ENCODE assay signal across 21 cellular contexts in genomic region chr11:67025750-67026149, GRCh38. TPM values are rescaled to one million over a fixed set of nuclear protein-coding genes. Genes with fewer than 3 reads are reported as not detected.
DNase-seq lines count a peak whose midpoint lies in the region; ATAC-seq and TF ChIP-seq lines count a peak whose summit lies in the region.
"Had no signal": no experiment of that assay in that cellular context is flagged by ENCODE, and none has a peak within 500 bp of the region (broad histone marks: within the 10 kb centered on the region; RNA-seq: fewer than 3 reads in every experiment).

No MANE protein-coding gene starts in this region.

- BruUV-seq in mammary epithelial cell (replicated peaks; lab: Mats Ljungman, UMichigan) = no TSS peak

- H3K27ac ChIP-seq in breast epithelium (peak overlapping the region; percentile 88 to 90), mammary epithelial cell (ENCODE audit: insufficient read depth, low read depth, low read length) (no peak overlapping the region), RWPE1 (peak overlapping the region; percentile 33; the same call in 1 of the 2 replicates), osteoblast (ENCODE audit: low read depth, low read length) (no peak overlapping the region), left lung (no peak overlapping the region)
- H3K27ac ChIP-seq: 22Rv1; BLaER1 treated with 17β-estradiol and CSF1 and Interleukin-3, amounts not matched to agents 10 nM and 100 nM had no signal

- H3K4me1 ChIP-seq in breast epithelium (peaks cover 4 to 11% of the 10 kb centered on the region in 2 donors), mammary epithelial cell (ENCODE audit: insufficient read depth, low read length) (peaks cover 51% of the 10 kb centered on the region), osteoblast (ENCODE audit: insufficient read depth, low read length) (peaks cover 26% of the 10 kb centered on the region), left lung (peaks cover 12 to 21% of the 10 kb centered on the region in 2 donors)

- H2AFZ ChIP-seq in mammary epithelial cell (ENCODE audit: low read depth, low read length) = no peak overlapping the region
- no peak overlapping the region for H2AFZ ChIP-seq in osteoblast (ENCODE audit: low read length)

- no peak for TF ChIP-seq POLR2A in breast epithelium (IDR thresholded peaks at IDR 0.05)

- H3K4me2 ChIP-seq in mammary epithelial cell (ENCODE audit: insufficient read depth, low read depth, low read length) (no peak overlapping the region), osteoblast (ENCODE audit: insufficient read depth, low read length) (no peak overlapping the region)

- ATAC-seq in left lung = no peak
- ATAC-seq: GM12878 had no signal

- H3K4me3 ChIP-seq in breast epithelium (no peak overlapping the region), mammary epithelial cell (replicated peaks in 1 of 3; ENCODE audit: insufficient read depth in 1 of 3, low read depth in 2 of 3, low read length in 3 of 3) (no peak overlapping the region), osteoblast (ENCODE audit: insufficient read depth, low read length) (no peak overlapping the region), left lung (no peak overlapping the region)
- H3K4me3 ChIP-seq: BLaER1 treated with 17β-estradiol and CSF1 and Interleukin-3, amounts not matched to agents 10 nM and 100 nM; GM12878; HAP-1 had no signal

- peaks cover 0 to 3% of the 10 kb centered on the region in 2 donors for H3K27me3 ChIP-seq in breast epithelium
- H3K27me3 ChIP-seq in mammary epithelial cell (ENCODE audit: insufficient read depth, low read length) = no peaks in the 10 kb centered on the region
- no peaks in the 10 kb centered on the region for H3K27me3 ChIP-seq in osteoblast (ENCODE audit: insufficient read depth, low read length)
- peaks cover 20 to 76% of the 10 kb centered on the region in 2 donors for H3K27me3 ChIP-seq in left lung

- H3K9ac ChIP-seq in mammary epithelial cell (ENCODE audit: insufficient read depth, low read length) = no peak overlapping the region
- H3K9ac ChIP-seq: BLaER1 treated with 17β-estradiol and CSF1 and Interleukin-3, amounts not matched to agents 10 nM and 100 nM had no signal

- dilution Hi-C loops in mammary epithelial cell (cut with HindIII; ENCODE audit: low sequenced_read_pairs) = loop anchor here (5.0 kb wide), 1 partner anchor 183 kb away; the partner anchor contains the start of gene RCE1

- no peak for TF ChIP-seq CTCF in breast epithelium (IDR thresholded peaks at IDR 0.05)
- TF ChIP-seq CTCF in mammary epithelial cell (conservative IDR thresholded peaks at IDR 0.05 in 1 of 2, IDR thresholded peaks at IDR 0.05 in 1 of 2; ENCODE audit: extremely low read depth in 1 of 2, insufficient read depth in 1 of 2, low read depth in 1 of 2, low read length in 2 of 2) = no peak
- TF ChIP-seq CTCF in RWPE1 (conservative IDR thresholded peaks at IDR 0.05; ENCODE audit: low read depth) = no peak
- TF ChIP-seq CTCF in osteoblast (IDR thresholded peaks at IDR 0.05; ENCODE audit: extremely low read depth, low read depth, low read length) = no peak
- TF ChIP-seq CTCF in left lung (IDR thresholded peaks at IDR 0.05) = no peak

- no peaks in the 10 kb centered on the region for H3K9me3 ChIP-seq in breast epithelium
- no peaks in the 10 kb centered on the region for H3K9me3 ChIP-seq in mammary epithelial cell (replicated peaks; ENCODE audit: insufficient read depth, low read length)
- H3K9me3 ChIP-seq in osteoblast (ENCODE audit: low read depth, low read length) = no peaks in the 10 kb centered on the region
- H3K9me3 ChIP-seq in left lung = no peaks in the 10 kb centered on the region
- H3K9me3 ChIP-seq: BE2C; BLaER1 treated with 17β-estradiol and CSF1 and Interleukin-3, amounts not matched to agents 10 nM and 100 nM; HAP-1 had no signal

- H3K79me2 ChIP-seq in mammary epithelial cell (ENCODE audit: insufficient read depth, low read length) (no peaks in the 10 kb centered on the region), osteoblast (ENCODE audit: insufficient read depth, low read length) (no peaks in the 10 kb centered on the region)

- 98% methylated on average over 5 of the region's 8 CpGs for WGBS in mammary epithelial cell (ENCODE audit: low coverage, missing lambda C conversion rate)

- H3K36me3 ChIP-seq in breast epithelium = no peaks in the 10 kb centered on the region
- H3K36me3 ChIP-seq in mammary epithelial cell (ENCODE audit: insufficient read depth, low read length) = no peaks in the 10 kb centered on the region
- H3K36me3 ChIP-seq in osteoblast (ENCODE audit: insufficient read depth, low read length) = no peaks in the 10 kb centered on the region
- H3K36me3 ChIP-seq in left lung = no peaks in the 10 kb centered on the region
- H3K36me3 ChIP-seq: BE2C; BLaER1 treated with 17β-estradiol and CSF1 and Interleukin-3, amounts not matched to agents 10 nM and 100 nM; HAP-1 had no signal

- DNase-seq in breast epithelium (ENCODE audit: low spot score in 2 of 2) = no peak
- DNase-seq in mammary epithelial cell = no peak
- DNase-seq in RWPE1 (ENCODE audit: low spot score) = no peak
- DNase-seq in osteoblast (ENCODE audit: insufficient read length, low spot score, missing footprints) = peak; percentile 46
- DNase-seq in left lung = no peak
- DNase-seq in NCI-H82 (lab: John Stamatoyannopoulos, UW) = no peak
- DNase-seq: AML-193; BE2C; CD4-positive, alpha-beta T cell; CD8-positive, alpha-beta memory T cell; DMS 273 treated with DMSO at 0.1 percent for 48 hours; DMS79; EL; GDM1; GOT3 had no signal

- in situ Hi-C loops in mammary epithelial cell (cut with MboI; ENCODE audit: low sequenced_read_pairs in 2 of 2) = no loop called here

- intact Hi-C loops in breast epithelium (cut with DNase I; ENCODE audit: low total_unique reads) = no loop called here
- intact Hi-C loops in mammary epithelial cell (cut with micrococcal nuclease) = loop anchor here (10.0 kb wide), 1 partner anchor 141 kb away; no protein-coding TSS in a partner anchor
- intact Hi-C loops in left lung (cut with DNase I) = no loop called here

- CTCF ChIA-PET in mammary epithelial cell (lab: Charles Lee; ENCODE audit: low non-redundant PET) (no interaction called here), RWPE1 (lab: Yijun Ruan, JAX) (interaction anchor here (0.6 to 1.2 kb wide), 4 partner anchors 28 to 666 kb away, joined by 3 to 7 read pairs (median 4); no protein-coding TSS in a partner anchor)

- no peaks in the 10 kb centered on the region for H4K20me1 ChIP-seq in mammary epithelial cell (ENCODE audit: insufficient read depth, low read length)
- no peaks in the 10 kb centered on the region for H4K20me1 ChIP-seq in osteoblast (ENCODE audit: insufficient read depth, low read length)

- POLR2A ChIA-PET in RWPE1 (lab: Yijun Ruan, JAX; ENCODE audit: low non-redundant PET) = no interaction called here

RNA-seq across cellular contexts. Expression of gene SYT12, which starts 2.8 kb away (rescaled TPM):
- total RNA-seq in breast epithelium = 10 to 100 TPM in 2 of 3 donors, under 1 TPM in 1; 0.16 to 30.3 (median 10.2) TPM
- total RNA-seq in mammary epithelial cell = 10 to 100 TPM in 1 of 2 donors, 1 to 10 TPM in 1; 1.2 to 26.3 TPM
- 1.1 TPM for polyA plus RNA-seq in mammary epithelial cell
- polyA minus RNA-seq in mammary epithelial cell = 4.0 TPM
- total RNA-seq in osteoblast = 4.0 and 4.1 TPM in 2 replicates
- under 1 TPM in 1 of 2 donors, not detected in 1; 0.61 TPM for total RNA-seq in left lung
- total RNA-seq: CD4-positive, alpha-beta T cell; CD8-positive, alpha-beta memory T cell had no signal
- polyA plus RNA-seq: CD14-positive monocyte; CD8-positive, alpha-beta memory T cell had no signal

RNA-seq across cellular contexts. Expression of gene RHOD, which starts 30.9 kb away (rescaled TPM):
- total RNA-seq in breast epithelium = 10 to 100 TPM; 27.2 to 30.5 (median 28.1) TPM
- 100 to 1,000 TPM; 176 to 234 TPM for total RNA-seq in mammary epithelial cell
- polyA plus RNA-seq in mammary epithelial cell = 246 TPM
- polyA minus RNA-seq in mammary epithelial cell = 113 TPM
- total RNA-seq in osteoblast = 26.8 and 27.5 TPM in 2 replicates
- total RNA-seq in left lung = 10 to 100 TPM; 17.8 to 37.6 TPM
- total RNA-seq: CD4-positive, alpha-beta T cell had no signal
- polyA plus RNA-seq: CD14-positive monocyte had no signal

RNA-seq across cellular contexts. Expression of gene C11orf86, which starts 50.6 kb away (rescaled TPM):
- total RNA-seq in breast epithelium = not detected
- total RNA-seq in mammary epithelial cell = not detected
- polyA plus RNA-seq in mammary epithelial cell = not detected
- not detected for polyA minus RNA-seq in mammary epithelial cell
- total RNA-seq in osteoblast = not detected in 2 replicates
- not detected for total RNA-seq in left lung
- total RNA-seq: CD4-positive, alpha-beta T cell; CD8-positive, alpha-beta memory T cell; GM12878 had no signal
- polyA plus RNA-seq: AG04450; CD14-positive monocyte; CD8-positive, alpha-beta memory T cell; GM12878 had no signal

Comparison
In these comparisons a context has a peak if more than half of its experiments do, and no peak if none do; other contexts are left out.
1. H3K27ac ChIP-seq: peak in breast epithelium (2 of 2) and RWPE1 (single experiment); none in mammary epithelial cell (single experiment), osteoblast (single experiment) and left lung (0 of 2).